In genomic region chr17:60606036-60606435, GRCh38 we compare ENCODE assay signal across 2 cellular contexts.
TF ChIP-seq lines count a peak whose summit lies in the region.

No MANE protein-coding gene starts in this region.

TF ChIP-seq in HepG2, 621 proteins besides CTCF, POLR2A, EP300 and RAD21:
- TF ChIP-seq ZNF850 (CRISPR knock-in tag; conservative IDR thresholded peaks at IDR 0.05) (no peak), BRF2 (CRISPR knock-in tag; IDR thresholded peaks at IDR 0.05) (0 out of 2 replicates have a peak, but pooled peaks have one; percentile 23), TOPORS (CRISPR knock-in tag; IDR thresholded peaks at IDR 0.05) (0 out of 2 replicates have a peak, but pooled peaks have one; percentile 22), HDAC1 (CRISPR knock-in tag; IDR thresholded peaks at IDR 0.05) (no peak)

TF ChIP-seq in endothelial cell of umbilical vein, 7 proteins besides CTCF, POLR2A, EP300 and RAD21:
- no peak for TF ChIP-seq EZH2 (IDR thresholded peaks at IDR 0.05; ENCODE audit: borderline replicate concordance, low read depth, low read length, severe bottlenecking)
- TF ChIP-seq GATA2 (IDR thresholded peaks at IDR 0.05; ENCODE audit: insufficient read depth, insufficient read length, low read depth, low read length) = no peak
- no peak for TF ChIP-seq MYC (IDR thresholded peaks at IDR 0.05; ENCODE audit: low read depth, low read length)
- TF ChIP-seq FOS (IDR thresholded peaks at IDR 0.05; ENCODE audit: borderline replicate concordance, insufficient read depth, low read length) = no peak
- TF ChIP-seq JUN (IDR thresholded peaks at IDR 0.05; ENCODE audit: borderline replicate concordance, insufficient read depth, insufficient read length, low read depth) = no peak
- TF ChIP-seq POLR2AphosphoS5 (IDR thresholded peaks at IDR 0.05; ENCODE audit: insufficient read depth, low read depth, low read length) = no peak
- no peak for TF ChIP-seq MAX (IDR thresholded peaks at IDR 0.05; ENCODE audit: insufficient read depth, insufficient read length)
